In genomic region chr4:70449220-70449619, GRCh38 we compare ENCODE assay signal across 21 cellular contexts. TPM values are rescaled to one million over a fixed set of nuclear protein-coding genes. Genes with fewer than 3 reads are reported as not detected.
DNase-seq lines count a peak whose midpoint lies in the region; ATAC-seq, FAIRE-seq and TF ChIP-seq lines count a peak whose summit lies in the region.
"Had no signal": no experiment of that assay in that cellular context is flagged by ENCODE, and none has a peak within 500 bp of the region (broad histone marks: within the 10 kb centered on the region; RNA-seq: fewer than 3 reads in every experiment).

No MANE protein-coding gene starts in this region.

- H3T11ph ChIP-seq in H9 (ENCODE audit: low read length): no peak overlapping the region

- H3K79me2 ChIP-seq in GM12878 (ENCODE audit: control insufficient read depth, insufficient read depth, low read length) (no peaks in the 10 kb centered on the region), H9 (ENCODE audit: insufficient read depth, low read length) (no peaks in the 10 kb centered on the region)

- no peaks in the 10 kb centered on the region for H3K36me3 ChIP-seq in GM12878 (ENCODE audit: control insufficient read depth in 2 of 2, insufficient read depth in 2 of 2, low read length in 1 of 2)
- H3K36me3 ChIP-seq: BLaER1 treated with 17β-estradiol and CSF1 and Interleukin-3, amounts not matched to agents 10 nM and 100 nM; brain microvascular endothelial cell; colonic mucosa had no signal

- H3K4ac ChIP-seq in H9 (ENCODE audit: low read depth, low read length): no peak overlapping the region

- H3K4me1 Mint-ChIP-seq in H9: no peaks in the 10 kb centered on the region
- H3K4me1 Mint-ChIP-seq: stimulated activated memory B cell treated with anti-CD40 and anti-IgM and Interleukin-4, amounts not matched to agents 10 μg/mL and 1 μg/mL and 100 μg/mL, for 72 hours had no signal

- DNase-seq in GM12878 (ENCODE audit: low read depth, low spot score) (peak; percentile 13), H54 (ENCODE audit: insufficient read length, low spot score) (no peak), H4 (ENCODE audit: low spot score) (no peak), H9 (no peak), RPMI8226 (no peak)
- DNase-seq: brain microvascular endothelial cell, colonic mucosa, islet precursor cell, mammary epithelial cell, NCI-H2227 treated with DMSO at 0.1 percent for 48 hours, right cardiac atrium, SK-N-SH, T-helper 9 cell had no signal

- no peaks in the 10 kb centered on the region for H3K27me3 Mint-ChIP-seq in H9 (ENCODE audit: low read depth)
- H3K27me3 Mint-ChIP-seq: stimulated activated memory B cell treated with anti-CD40 and anti-IgM and Interleukin-4, amounts not matched to agents 10 μg/mL and 1 μg/mL and 100 μg/mL, for 72 hours had no signal

- H3K9me3 ChIP-seq in GM12878 (replicated peaks; ENCODE audit: control insufficient read depth, insufficient read depth, low read length): no peaks in the 10 kb centered on the region; the same call in 1 of the 3 replicates
- H3K9me3 ChIP-seq in H9 (ENCODE audit: control insufficient read depth, low read depth, low read length): no peaks in the 10 kb centered on the region
- H3K9me3 ChIP-seq: colonic mucosa, SK-N-SH had no signal

- H3K56ac ChIP-seq in H9 (ENCODE audit: insufficient read length, low read depth, low read length): no peak overlapping the region

- no peaks in the 10 kb centered on the region; a peak in 1 of 5 replicates for H3K9me3 Mint-ChIP-seq in H9

- H4K91ac ChIP-seq in H9 (ENCODE audit: insufficient read length, low read depth, low read length): no peak overlapping the region

- H4K20me1 ChIP-seq in GM12878 (ENCODE audit: control insufficient read depth, insufficient read depth) (no peaks in the 10 kb centered on the region), H9 (ENCODE audit: control insufficient read depth, insufficient read depth, insufficient read length) (no peaks in the 10 kb centered on the region)
- H4K20me1 ChIP-seq: BLaER1 treated with 17β-estradiol and CSF1 and Interleukin-3, amounts not matched to agents 10 nM and 100 nM had no signal

- H2BK12ac ChIP-seq in H9 (ENCODE audit: insufficient read length, low read depth, low read length): no peak overlapping the region

- no peak for TF ChIP-seq POLR2A in GM12878 (IDR thresholded peaks at IDR 0.05; ENCODE audit: low read depth, low read length)
- TF ChIP-seq POLR2A in H54 (IDR thresholded peaks at IDR 0.05; ENCODE audit: low read depth, low read length): no peak

- no peak overlapping the region for H2AK5ac ChIP-seq in H9 (ENCODE audit: insufficient read length, low read length)

- CTCF ChIA-PET in GM12878 (lab: Yijun Ruan, JAX): no interaction called here

- no peak overlapping the region for H2BK5ac ChIP-seq in H9 (ENCODE audit: insufficient read length, low read length)

- TF ChIP-seq CTCF in GM12878 (IDR thresholded peaks at IDR 0.05 in 2 of 3, conservative IDR thresholded peaks at IDR 0.05 in 1 of 3; ENCODE audit: control insufficient read depth in 2 of 3, extremely low read depth in 1 of 3, insufficient read depth in 1 of 3, low read depth in 3 of 3, low read length in 3 of 3) (no peak), H9 (conservative IDR thresholded peaks at IDR 0.05) (no peak)

- no peak overlapping the region for H3K14ac ChIP-seq in H9 (ENCODE audit: insufficient read depth, low read length)

- H3K27me3 ChIP-seq in GM12878 (replicated peaks in 1 of 2; ENCODE audit: control insufficient read depth in 2 of 2, insufficient read depth in 2 of 2, low read length in 1 of 2): no peaks in the 10 kb centered on the region
- H3K27me3 ChIP-seq in H9 (ENCODE audit: insufficient read depth, low read length): no peaks in the 10 kb centered on the region
- H3K27me3 ChIP-seq: BLaER1 treated with 17β-estradiol and CSF1 and Interleukin-3, amounts not matched to agents 10 nM and 100 nM; brain microvascular endothelial cell; colonic mucosa had no signal

- no peak for TF ChIP-seq EP300 in GM12878 (IDR thresholded peaks at IDR 0.05; ENCODE audit: borderline replicate concordance in 1 of 2, control insufficient read depth in 1 of 2, low read depth in 2 of 2, low read length in 2 of 2)

- no peak overlapping the region for H4K5ac ChIP-seq in H9 (ENCODE audit: insufficient read length, low read depth, low read length)

- H3K27ac ChIP-seq in GM12878 (ENCODE audit: control insufficient read depth, insufficient read depth): no peak overlapping the region
- H3K27ac ChIP-seq in H9 (ENCODE audit: insufficient read length, low read depth, low read length): no peak overlapping the region
- H3K27ac ChIP-seq: BLaER1 treated with 17β-estradiol and CSF1 and Interleukin-3, amounts not matched to agents 10 nM and 100 nM; brain microvascular endothelial cell; colonic mucosa had no signal

- FAIRE-seq in GM12878 (lab: Jason Lieb, UNC) (no peak), H54 (lab: Jason Lieb, UNC) (no peak)

- no peaks in the 10 kb centered on the region for H3K23me2 ChIP-seq in H9 (ENCODE audit: insufficient read length, low read depth, low read length, poor library complexity, severe bottlenecking)

- no peak overlapping the region for H3K4me2 ChIP-seq in GM12878 (ENCODE audit: control insufficient read depth, insufficient read depth)
- H3K4me2 ChIP-seq in H9 (ENCODE audit: insufficient read depth, insufficient read length, low read length): no peak overlapping the region
- H3K4me2 ChIP-seq: BLaER1 treated with 17β-estradiol and CSF1 and Interleukin-3, amounts not matched to agents 10 nM and 100 nM; SK-N-SH had no signal

- H3K4me3 Mint-ChIP-seq in H9: no peak overlapping the region
- H3K4me3 Mint-ChIP-seq: stimulated activated memory B cell treated with anti-CD40 and anti-IgM and Interleukin-4, amounts not matched to agents 10 μg/mL and 1 μg/mL and 100 μg/mL, for 72 hours had no signal

- no peak for TF ChIP-seq RAD21 in GM12878 (IDR thresholded peaks at IDR 0.05; ENCODE audit: insufficient read depth, low read depth, low read length)

- in situ Hi-C loops in GM12878 (cut with MboI): no loop called here

- no peak overlapping the region for H3K27ac Mint-ChIP-seq in H9
- H3K27ac Mint-ChIP-seq: stimulated activated memory B cell treated with anti-CD40 and anti-IgM and Interleukin-4, amounts not matched to agents 10 μg/mL and 1 μg/mL and 100 μg/mL, for 72 hours had no signal

- ATAC-seq in GM18873 (IDR thresholded peaks at IDR 0.05; ENCODE audit: low FRiP score, unreplicated experiment) (peak; percentile 64), GM21717 (IDR thresholded peaks at IDR 0.05; ENCODE audit: unreplicated experiment) (peak; percentile 65), HG02938 (IDR thresholded peaks at IDR 0.05; ENCODE audit: unreplicated experiment) (peak; percentile 82), GM12878 (peak; percentile 74)
- ATAC-seq: right cardiac atrium; stimulated activated memory B cell treated with anti-CD40 and anti-IgM and Interleukin-4, amounts not matched to agents 10 μg/mL and 1 μg/mL and 100 μg/mL, for 72 hours had no signal

- POLR2A ChIA-PET in GM12878 (lab: Charles Lee): interaction anchor here (0.6 kb wide), 1 partner anchor 1552 kb away, joined by 5 read pairs; no protein-coding TSS in a partner anchor

- H3K9ac ChIP-seq in GM12878 (ENCODE audit: control insufficient read depth, insufficient read depth, low read length): no peak overlapping the region
- H3K9ac ChIP-seq in H9 (ENCODE audit: extremely low read depth, insufficient read length, low read length): no peak overlapping the region
- H3K9ac ChIP-seq: BLaER1 treated with 17β-estradiol and CSF1 and Interleukin-3, amounts not matched to agents 10 nM and 100 nM; SK-N-SH had no signal

- H2BK15ac ChIP-seq in H9 (ENCODE audit: low read depth, low read length): no peak overlapping the region

- peaks cover 0 to 1% (median 0%) of the 10 kb centered on the region in 3 experiments; a peak in 2 of 7 replicates for H3K36me3 Mint-ChIP-seq in H9 (ENCODE audit: insufficient read depth in 1 of 3, low read depth in 3 of 3)
- H3K36me3 Mint-ChIP-seq: stimulated activated memory B cell treated with anti-CD40 and anti-IgM and Interleukin-4, amounts not matched to agents 10 μg/mL and 1 μg/mL and 100 μg/mL, for 72 hours had no signal

- H2BK120ac ChIP-seq in H9 (ENCODE audit: low read depth, low read length, poor library complexity, severe bottlenecking): no peak overlapping the region

- intact Hi-C loops in GM12878 (cut with micrococcal nuclease; ENCODE audit: unreplicated experiment): no loop called here

- SMC1A ChIA-PET in GM12878 (lab: Charles Lee; ENCODE audit: uncharacterized antibody, unreplicated experiment): no interaction called here

- H3K79me1 ChIP-seq in H9 (ENCODE audit: insufficient read depth, low read depth, low read length, poor library complexity, severe bottlenecking): no peaks in the 10 kb centered on the region

- no TSS peak for BruUV-seq in GM12878 (replicated peaks; lab: Mats Ljungman, UMichigan)

- no peak overlapping the region for H3K23ac ChIP-seq in H9 (ENCODE audit: insufficient read length, low read depth, low read length)

- H3K4me1 ChIP-seq in GM12878 (ENCODE audit: control insufficient read depth, insufficient read depth, low read length) (no peaks in the 10 kb centered on the region), H9 (ENCODE audit: insufficient read depth, low read length) (no peaks in the 10 kb centered on the region)
- H3K4me1 ChIP-seq: BLaER1 treated with 17β-estradiol and CSF1 and Interleukin-3, amounts not matched to agents 10 nM and 100 nM; colonic mucosa had no signal

- H3K18ac ChIP-seq in H9 (ENCODE audit: insufficient read length, low read depth, low read length): no peak overlapping the region

- no peak overlapping the region for H3K4me3 ChIP-seq in GM12878
- H3K4me3 ChIP-seq: BLaER1 treated with 17β-estradiol and CSF1 and Interleukin-3, amounts not matched to agents 10 nM and 100 nM; colonic mucosa had no signal

- H4K8ac ChIP-seq in H9 (replicated peaks; ENCODE audit: insufficient read length, low read depth, low read length): no peak overlapping the region

- 11% methylated on average over 3 of the region's 3 CpGs for WGBS in GM12878 (ENCODE audit: insufficient coverage, insufficient replicate concordance, low lambda C conversion rate, missing lambda C conversion rate)
- WGBS in H9 (ENCODE audit: extremely low coverage, insufficient read length, low lambda C conversion rate): no CpG with 5 or more reads among the region's 3 CpGs

- RAD21 ChIA-PET in GM12878 (lab: Charles Lee; ENCODE audit: unreplicated experiment): no interaction called here

- H2BK20ac ChIP-seq in H9 (ENCODE audit: low read depth, low read length, poor library complexity, severe bottlenecking): no peak overlapping the region

- peak overlapping the region; percentile 26 for H2AFZ ChIP-seq in GM12878 (ENCODE audit: control insufficient read depth, low read depth, low read length)
- no peak overlapping the region for H2AFZ ChIP-seq in H9 (ENCODE audit: low read length)

RNA-seq across cellular contexts. Expression of gene MUC7, which starts 22.8 kb away (rescaled TPM):
- total RNA-seq in GM12878 (2013; cell fraction: nucleolus; rRNA removed): not detected in 2 replicates
- not detected in 2 replicates for total RNA-seq in GM12878 (2014; rRNA removed)
- total RNA-seq in GM12878 (2014; rRNA removed; fragmentation: Illumina TruSeq; extraction: Trizol): not detected in 2 replicates
- total RNA-seq in GM12878 (2021): not detected in 2 replicates
- not detected for polyA plus RNA-seq in GM12878 (2011; ENCODE audit: low read depth)
- polyA plus RNA-seq in GM12878 (2011; rRNA removed): not detected in 2 replicates
- not detected in 2 replicates for polyA plus RNA-seq in GM12878 (2011; cell fraction: cytosol; rRNA removed)
- polyA plus RNA-seq in GM12878 (2011; cell fraction: nucleus; rRNA removed): not detected in 2 replicates
- not detected in 2 replicates for polyA plus RNA-seq in GM12878 (2012)
- polyA plus RNA-seq in GM12878 (2014; fragmentation: Illumina TruSeq; extraction: Trizol): not detected in 2 replicates
- not detected for polyA plus RNA-seq in GM12878 (2014; fragmentation: Nextera tagmentation; extraction: Ambion mirVana)
- polyA plus RNA-seq in GM12878 (2014; rRNA removed): not detected in 2 replicates
- polyA plus RNA-seq in GM12878 (2016; fragmentation: Nextera tagmentation; extraction: Ambion mirVana): not detected
- not detected in 2 replicates for polyA minus RNA-seq in GM12878 (2011; rRNA and poly(A)+ RNA removed)
- polyA minus RNA-seq in GM12878 (2011; cell fraction: cytosol; rRNA and poly(A)+ RNA removed): not detected in 2 replicates
- polyA minus RNA-seq in GM12878 (2011; cell fraction: nucleus; rRNA and poly(A)+ RNA removed): not detected in 2 replicates
- not detected in 2 replicates for total RNA-seq in H4 (2014; rRNA removed; shearing (Covaris generic))
- not detected in 2 replicates for total RNA-seq in H9 (2021)
- total RNA-seq: colonic mucosa, mammary epithelial cell, MCF 10A, myocyte, osteoblast, right cardiac atrium had no signal
- polyA plus RNA-seq: mammary epithelial cell, right cardiac atrium, SK-N-SH had no signal

RNA-seq across cellular contexts. Expression of gene OPRPN, which starts 51.5 kb away (rescaled TPM):
- total RNA-seq in GM12878 (2013; cell fraction: nucleolus; rRNA removed): not detected in 2 replicates
- total RNA-seq in GM12878 (2014; rRNA removed) (not detected in 2 replicates), GM12878 (2014; rRNA removed; fragmentation: Illumina TruSeq; extraction: Trizol) (not detected in 2 replicates), GM12878 (2021) (not detected in 2 replicates), H9 (2021) (not detected in 2 replicates)
- polyA plus RNA-seq in GM12878 (2011; ENCODE audit: low read depth): not detected
- polyA plus RNA-seq in GM12878 (2011; rRNA removed) (0.33 TPM in 1 of 2 replicates, not detected in the other), GM12878 (2014; fragmentation: Illumina TruSeq; extraction: Trizol) (0.16 TPM in 1 of 2 replicates, not detected in the other), GM12878 (2014; fragmentation: Nextera tagmentation; extraction: Ambion mirVana) (not detected), GM12878 (2014; rRNA removed) (0.32 TPM in 1 of 2 replicates, not detected in the other), GM12878 (2016; fragmentation: Nextera tagmentation; extraction: Ambion mirVana) (not detected)
- 0.10 TPM in 1 of 2 replicates, not detected in the other for polyA plus RNA-seq in GM12878 (2011; cell fraction: cytosol; rRNA removed)
- polyA plus RNA-seq in GM12878 (2011; cell fraction: nucleus; rRNA removed): not detected in 2 replicates
- polyA plus RNA-seq in GM12878 (2012): not detected in 2 replicates
- not detected in 2 replicates for polyA minus RNA-seq in GM12878 (2011; rRNA and poly(A)+ RNA removed)
- not detected in 2 replicates for polyA minus RNA-seq in GM12878 (2011; cell fraction: cytosol; rRNA and poly(A)+ RNA removed)
- polyA minus RNA-seq in GM12878 (2011; cell fraction: nucleus; rRNA and poly(A)+ RNA removed): not detected in 2 replicates
- total RNA-seq in H4 (2014; rRNA removed; shearing (Covaris generic)): not detected in 2 replicates
- total RNA-seq: colonic mucosa, mammary epithelial cell, MCF 10A, myocyte, osteoblast, right cardiac atrium had no signal
- polyA plus RNA-seq: mammary epithelial cell, right cardiac atrium, SK-N-SH had no signal
